In genomic region chr9:136105398-136106135, GRCh38 we compare ENCODE assay signal across 1 cellular context.
TF ChIP-seq lines count a peak whose summit lies in the region.

No MANE protein-coding gene starts in this region.

TF ChIP-seq in H1, 55 proteins besides CTCF, POLR2A, EP300 and RAD21 (continued from another document):
- TF ChIP-seq BACH1 (IDR thresholded peaks at IDR 0.05; ENCODE audit: low read length) (no peak), NRF1 (IDR thresholded peaks at IDR 0.05; ENCODE audit: low read depth, low read length) (no peak), RNF2 (IDR thresholded peaks at IDR 0.05; ENCODE audit: borderline replicate concordance, low read depth, low read length, missing control alignments, poor library complexity, severe bottlenecking) (no peak), CBX8 (IDR thresholded peaks at IDR 0.05; ENCODE audit: borderline replicate concordance, low read depth, low read length) (no peak)
TF ChIP-seq in H1: peak in this region for 0.
